ENCODE assay signal across 10 cellular contexts in the genomic region with DNA sequence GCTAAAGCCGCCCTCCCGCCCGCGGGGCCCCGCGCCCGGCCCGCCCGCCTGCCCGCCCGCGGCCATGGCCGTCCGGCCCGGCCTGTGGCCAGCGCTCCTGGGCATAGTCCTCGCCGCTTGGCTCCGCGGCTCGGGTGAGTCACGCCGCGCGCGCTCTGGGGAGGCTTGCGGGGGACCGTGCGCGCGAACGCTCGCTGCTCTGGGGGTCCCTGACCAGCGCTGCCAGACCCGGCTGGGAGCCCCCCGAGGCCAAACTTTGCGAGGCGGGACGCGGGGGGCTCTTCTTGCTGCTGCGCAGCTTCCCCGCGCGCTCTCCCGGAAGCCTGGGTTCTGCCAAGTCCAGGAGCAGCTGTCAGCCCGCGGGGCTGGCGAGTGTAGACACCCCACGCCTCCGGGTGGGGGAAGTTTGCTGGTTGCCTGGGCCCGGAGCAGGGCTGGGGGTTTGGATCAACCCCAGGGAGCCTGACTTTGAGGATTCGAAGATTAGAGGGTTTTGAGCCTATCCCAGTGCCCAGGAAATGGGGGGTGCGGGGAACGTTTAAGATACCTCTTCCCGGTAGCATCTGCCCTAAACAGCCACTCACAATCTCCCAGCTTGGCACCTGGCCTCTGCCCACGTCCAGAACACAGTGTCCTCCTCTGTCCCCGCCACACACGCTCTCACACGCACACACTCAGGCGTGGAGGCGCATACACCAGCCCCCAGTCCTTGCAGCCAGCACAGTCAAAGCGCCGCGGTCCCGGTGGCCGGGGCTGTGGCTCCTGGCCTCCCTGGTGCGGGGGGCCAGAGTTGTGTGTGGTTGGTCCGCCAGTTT. TPM values are rescaled to one million over a fixed set of nuclear protein-coding genes. Genes with fewer than 3 reads are reported as not detected.
A peak's percentile ranks its signal among the peaks of the same experiment; 100 is the strongest.
DNase-seq lines count a peak whose midpoint lies in the region; ATAC-seq and TF ChIP-seq lines count a peak whose summit lies in the region.
"Had no signal": no experiment of that assay in that cellular context is flagged by ENCODE, and none has a peak within 500 bp of the region (broad histone marks: within the 10 kb centered on the region; RNA-seq: fewer than 3 reads in every experiment).

No MANE protein-coding gene starts in this region.

- H3K27me3 Mint-ChIP-seq in activated T-cell treated with anti-CD3 and anti-CD28 coated beads, Interleukin-2, amount 50 U/mL, for 4 hours (ENCODE audit: low read depth): peaks cover 78% of the 10 kb centered on the region
- peaks cover 55% of the 10 kb centered on the region for H3K27me3 Mint-ChIP-seq in activated CD4-positive, alpha-beta memory T cell treated with anti-CD3 and anti-CD28 coated beads for 36 hours

- H3K4me3 ChIP-seq in iPS-18c (ENCODE audit: insufficient read depth, low read depth, low read length): peak overlapping the region; percentile 57
- peak overlapping the region; percentile 43 for H3K4me3 ChIP-seq in suprapubic skin
- H3K4me3 ChIP-seq in transverse colon: peak overlapping the region in 2 of 4 donors; percentile 24 to 29

- POLR2A ChIA-PET in activated CD4-positive, alpha-beta memory T cell treated with anti-CD3 and anti-CD28 coated beads for 36 hours (lab: Charles Lee): no interaction called here

- H3K27me3 ChIP-seq in suprapubic skin: peaks cover 96% of the 10 kb centered on the region
- peaks cover 97% of the 10 kb centered on the region for H3K27me3 ChIP-seq in transverse colon

- no peaks in the 10 kb centered on the region for H3K9me3 Mint-ChIP-seq in activated T-cell treated with anti-CD3 and anti-CD28 coated beads, Interleukin-2, amount 50 U/mL, for 4 hours
- H3K9me3 Mint-ChIP-seq in activated CD4-positive, alpha-beta memory T cell treated with anti-CD3 and anti-CD28 coated beads for 36 hours: no peaks in the 10 kb centered on the region

- peak in 1 of 2 donors; percentile 27 for ATAC-seq in activated T-cell treated with anti-CD3 and anti-CD28 coated beads, Interleukin-2, amount 50 U/mL, for 4 hours

- no peak for DNase-seq in activated T-cell treated with anti-CD3 and anti-CD28 coated beads, Interleukin-2, amount 50 U/mL, for 4 hours
- no peak for DNase-seq in activated T-cell treated with anti-CD3 and anti-CD28 coated beads for 4 hours
- no peak for DNase-seq in activated CD4-positive, alpha-beta memory T cell treated with anti-CD3 and anti-CD28 coated beads for 36 hours
- no peak for DNase-seq in suprapubic skin (ENCODE audit: low spot score in 2 of 2)
- no peak for DNase-seq in LoVo (ENCODE audit: low spot score)
- no peak for DNase-seq in D341Med (ENCODE audit: low spot score)
- no peak for DNase-seq in transverse colon

- CTCF ChIA-PET in activated CD4-positive, alpha-beta memory T cell treated with anti-CD3 and anti-CD28 coated beads for 36 hours (lab: Charles Lee): interaction anchor here (1.1 to 1.4 kb wide), 2 partner anchors 148 to 150 kb away, joined by 3 to 5 read pairs; no protein-coding TSS in a partner anchor

- 12% methylated on average over 15 of the region's 68 CpGs for WGBS in suprapubic skin
- WGBS in transverse colon (ENCODE audit: low coverage in 1 of 2), 2 donors: 5% methylated on average over 34 of the region's 68 CpGs; no CpG with 5 or more reads in 1 of the 2 donors

- no peak for TF ChIP-seq POLR2A in suprapubic skin (IDR thresholded peaks at IDR 0.05)
- no peak for TF ChIP-seq POLR2A in transverse colon (IDR thresholded peaks at IDR 0.05)

- H3K27ac ChIP-seq in suprapubic skin: no peak overlapping the region
- no peak overlapping the region for H3K27ac ChIP-seq in transverse colon
- H3K27ac ChIP-seq: KMS-11 had no signal

- H3K4me1 Mint-ChIP-seq in activated T-cell treated with anti-CD3 and anti-CD28 coated beads, Interleukin-2, amount 50 U/mL, for 4 hours (ENCODE audit: low read depth): peaks cover 12% of the 10 kb centered on the region
- peaks cover 12% of the 10 kb centered on the region for H3K4me1 Mint-ChIP-seq in activated CD4-positive, alpha-beta memory T cell treated with anti-CD3 and anti-CD28 coated beads for 36 hours (ENCODE audit: low read depth)

- no peaks in the 10 kb centered on the region for H3K36me3 ChIP-seq in suprapubic skin
- no peaks in the 10 kb centered on the region for H3K36me3 ChIP-seq in transverse colon
- H3K36me3 ChIP-seq: adrenal gland had no signal

- H3K9me3 ChIP-seq in iPS-18c (ENCODE audit: control insufficient read depth, insufficient read depth, low read length): no peaks in the 10 kb centered on the region
- no peaks in the 10 kb centered on the region for H3K9me3 ChIP-seq in suprapubic skin
- H3K9me3 ChIP-seq in transverse colon: no peaks in the 10 kb centered on the region
- H3K9me3 ChIP-seq: adrenal gland had no signal

- no peak for TF ChIP-seq EP300 in suprapubic skin (IDR thresholded peaks at IDR 0.05)
- no peak for TF ChIP-seq EP300 in transverse colon (IDR thresholded peaks at IDR 0.05; ENCODE audit: low read depth)

- no peaks in the 10 kb centered on the region for H3K36me3 Mint-ChIP-seq in activated T-cell treated with anti-CD3 and anti-CD28 coated beads, Interleukin-2, amount 50 U/mL, for 4 hours (ENCODE audit: insufficient read depth)
- no peaks in the 10 kb centered on the region for H3K36me3 Mint-ChIP-seq in activated CD4-positive, alpha-beta memory T cell treated with anti-CD3 and anti-CD28 coated beads for 36 hours

- H3K4me3 Mint-ChIP-seq in activated T-cell treated with anti-CD3 and anti-CD28 coated beads, Interleukin-2, amount 50 U/mL, for 4 hours: peak overlapping the region; percentile 74
- H3K4me3 Mint-ChIP-seq in activated CD4-positive, alpha-beta memory T cell treated with anti-CD3 and anti-CD28 coated beads for 36 hours: peak overlapping the region; percentile 66

- H3K4me1 ChIP-seq in suprapubic skin: peaks cover 18% of the 10 kb centered on the region
- peaks cover 0 to 17% (median 16%) of the 10 kb centered on the region in 4 donors for H3K4me1 ChIP-seq in transverse colon

- H3K27ac Mint-ChIP-seq in activated CD4-positive, alpha-beta memory T cell treated with anti-CD3 and anti-CD28 coated beads for 36 hours: no peak overlapping the region

- intact Hi-C loops in activated CD4-positive, alpha-beta memory T cell treated with anti-CD3 and anti-CD28 coated beads for 36 hours (cut with micrococcal nuclease): loop anchor here (5.0 kb wide), 1 partner anchor 146 kb away; no protein-coding TSS in a partner anchor
- intact Hi-C loops in transverse colon (cut with DNase I; ENCODE audit: low total_unique reads): no loop called here

- TF ChIP-seq CTCF in suprapubic skin (IDR thresholded peaks at IDR 0.05) (no peak), transverse colon (IDR thresholded peaks at IDR 0.05) (no peak)

- in situ Hi-C loops in transverse colon (cut with MboI; ENCODE audit: low pct_ligation_motif_present in 1 of 4, low pct_unique_long_range_greater_than_20kb in 1 of 4, low sequenced_read_pairs in 3 of 4): no loop called here

RNA-seq across cellular contexts. Expression of a gene that starts 0.5 kb away (rescaled TPM):
- total RNA-seq in activated T-cell treated with anti-CD3 and anti-CD28 coated beads, Interleukin-2, amount 50 U/mL, for 4 hours: not detected
- not detected for total RNA-seq in activated CD4-positive, alpha-beta memory T cell treated with anti-CD3 and anti-CD28 coated beads for 36 hours
- total RNA-seq in suprapubic skin (not detected), transverse colon (under 1 TPM in 1 of 4 donors, not detected in 3; 0.32 TPM)
